ENCODE assay signal across 16 cellular contexts in the genomic region with DNA sequence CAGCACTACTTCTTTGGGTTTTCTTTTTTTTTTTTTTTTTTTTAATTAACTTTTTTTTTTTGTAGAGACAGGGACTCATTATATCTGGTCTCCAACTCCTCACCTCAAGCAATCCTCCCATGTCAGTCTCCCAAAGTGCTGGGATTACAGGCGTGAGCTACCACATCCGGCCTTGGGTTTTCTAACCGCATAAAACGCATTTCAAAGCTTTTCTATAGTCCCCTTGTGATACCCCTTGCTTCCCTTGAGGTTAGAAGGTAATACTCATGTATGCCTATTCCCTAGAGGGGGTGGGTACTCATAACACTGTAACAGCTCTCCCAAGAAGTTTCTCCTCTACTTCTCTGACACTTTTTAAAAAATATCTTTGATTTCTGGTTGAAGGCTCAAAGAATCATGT. TPM values are rescaled to one million over a fixed set of nuclear protein-coding genes. Genes with fewer than 3 reads are reported as not detected.
A peak's percentile ranks its signal among the peaks of the same experiment; 100 is the strongest.
DNase-seq lines count a peak whose midpoint lies in the region; ATAC-seq and TF ChIP-seq lines count a peak whose summit lies in the region.
"Had no signal": no experiment of that assay in that cellular context is flagged by ENCODE, and none has a peak within 500 bp of the region (broad histone marks: within the 10 kb centered on the region; RNA-seq: fewer than 3 reads in every experiment).

No MANE protein-coding gene starts in this region.

- no peak for ATAC-seq in GM19463 (IDR thresholded peaks at IDR 0.05; ENCODE audit: unreplicated experiment)
- ATAC-seq: HepG2 had no signal

- H2BK15ac ChIP-seq in mesendoderm (replicated peaks; ENCODE audit: low read depth): no peak overlapping the region

- no peak overlapping the region for H3K56ac ChIP-seq in mesendoderm (ENCODE audit: low read length)

- H3K27ac ChIP-seq in BLaER1 treated with 17β-estradiol and CSF1 and Interleukin-3, amounts not matched to agents 10 nM and 100 nM: no peak overlapping the region
- no peak overlapping the region for H3K27ac ChIP-seq in mesendoderm (ENCODE audit: low read depth, low read length)
- no peak overlapping the region for H3K27ac ChIP-seq in vagina
- H3K27ac ChIP-seq: C4-2B, HL-60, KMS-11 had no signal

- no peak overlapping the region for H3K4me3 ChIP-seq in BLaER1 treated with 17β-estradiol and CSF1 and Interleukin-3, amounts not matched to agents 10 nM and 100 nM
- H3K4me3 ChIP-seq in mesendoderm (ENCODE audit: low read length) (no peak overlapping the region), vagina (no peak overlapping the region)
- H3K4me3 ChIP-seq: HAP-1 had no signal

- intact Hi-C loops in vagina (cut with DNase I): no loop called here

- no peaks in the 10 kb centered on the region for H3K79me1 ChIP-seq in mesendoderm (ENCODE audit: low read length)

- no peak overlapping the region for H2AK5ac ChIP-seq in mesendoderm (ENCODE audit: low read length)

- no CpG with 5 or more reads among the region's 4 CpGs for WGBS in mesendoderm (ENCODE audit: extremely low coverage, insufficient coverage, low lambda C conversion rate)

- peak; percentile 21 for DNase-seq in HT1080 (ENCODE audit: low read depth)
- DNase-seq in SK-MEL-5 (ENCODE audit: low read depth, low spot score): peak; percentile 15
- peak; percentile 52 for DNase-seq in mesendoderm
- no peak for DNase-seq in activated CD4-positive, alpha-beta T cell treated with anti-CD3 and anti-CD28 coated beads, Interleukin-2, amount 50 U/mL, for 4 hours
- DNase-seq in vagina (ENCODE audit: extremely low spot score in 2 of 2): no peak
- DNase-seq: CD4-positive, alpha-beta T cell; DMS153; DMS79; GF-D8 had no signal

- H4K20me1 ChIP-seq in BLaER1 treated with 17β-estradiol and CSF1 and Interleukin-3, amounts not matched to agents 10 nM and 100 nM: no peaks in the 10 kb centered on the region

- no peaks in the 10 kb centered on the region for H3K79me2 ChIP-seq in mesendoderm (ENCODE audit: control insufficient read depth, insufficient read depth, low read length)

- H2BK5ac ChIP-seq in mesendoderm (ENCODE audit: low read length): no peak overlapping the region

- no peak overlapping the region for H4K8ac ChIP-seq in mesendoderm (ENCODE audit: low read depth, low read length)

- H3K9ac ChIP-seq in BLaER1 treated with 17β-estradiol and CSF1 and Interleukin-3, amounts not matched to agents 10 nM and 100 nM: no peak overlapping the region
- no peak overlapping the region for H3K9ac ChIP-seq in mesendoderm (ENCODE audit: low read length)
- H3K9ac ChIP-seq: KMS-11 had no signal

- no peak for TF ChIP-seq POLR2A in vagina (IDR thresholded peaks at IDR 0.05)

- H3K27me3 ChIP-seq in BLaER1 treated with 17β-estradiol and CSF1 and Interleukin-3, amounts not matched to agents 10 nM and 100 nM: no peaks in the 10 kb centered on the region
- H3K27me3 ChIP-seq in mesendoderm (ENCODE audit: insufficient read depth, low read length, poor library complexity) (no peaks in the 10 kb centered on the region), vagina (no peaks in the 10 kb centered on the region)

- no peak overlapping the region for H3K23ac ChIP-seq in mesendoderm (ENCODE audit: low read length)

- H3K4me1 ChIP-seq in BLaER1 treated with 17β-estradiol and CSF1 and Interleukin-3, amounts not matched to agents 10 nM and 100 nM: peaks cover 0 to 6% (median 4%) of the 10 kb centered on the region in 10 experiments; a peak in 9 of 20 replicates
- H3K4me1 ChIP-seq in mesendoderm (ENCODE audit: control insufficient read depth, low read depth, low read length): peaks cover 2% of the 10 kb centered on the region
- H3K4me1 ChIP-seq in vagina: no peaks in the 10 kb centered on the region
- H3K4me1 ChIP-seq: HAP-1 had no signal

- H3K36me3 ChIP-seq in BLaER1 treated with 17β-estradiol and CSF1 and Interleukin-3, amounts not matched to agents 10 nM and 100 nM: no peaks in the 10 kb centered on the region
- H3K36me3 ChIP-seq in mesendoderm (ENCODE audit: control insufficient read depth, insufficient read depth, low read length) (no peaks in the 10 kb centered on the region), vagina (no peaks in the 10 kb centered on the region)
- H3K36me3 ChIP-seq: HAP-1 had no signal

- peak overlapping the region in 7 of 11 experiments; percentile 15 to 35 (median 18); a peak in 8 of 22 replicates for H3K4me2 ChIP-seq in BLaER1 treated with 17β-estradiol and CSF1 and Interleukin-3, amounts not matched to agents 10 nM and 100 nM
- H3K4me2 ChIP-seq in mesendoderm (ENCODE audit: low read length): no peak overlapping the region
- H3K4me2 ChIP-seq: KMS-11 had no signal

- H2BK120ac ChIP-seq in mesendoderm (ENCODE audit: low read depth, low read length): no peak overlapping the region

- in situ Hi-C loops in SK-MEL-5 (cut with HindIII; ENCODE audit: low pct_unique_long_range_greater_than_20kb, low sequenced_read_pairs): no loop called here

- no peak overlapping the region for H3K4ac ChIP-seq in mesendoderm (ENCODE audit: low read depth, low read length)

- no peak overlapping the region for H3K18ac ChIP-seq in mesendoderm (ENCODE audit: low read length)

- H4K5ac ChIP-seq in mesendoderm (ENCODE audit: low read length): no peak overlapping the region

- TF ChIP-seq CTCF in vagina (IDR thresholded peaks at IDR 0.05): no peak

- no peaks in the 10 kb centered on the region for H3K9me3 ChIP-seq in BLaER1 treated with 17β-estradiol and CSF1 and Interleukin-3, amounts not matched to agents 10 nM and 100 nM (replicated peaks in 1 of 11)
- H3K9me3 ChIP-seq in vagina: no peaks in the 10 kb centered on the region
- H3K9me3 ChIP-seq: HAP-1 had no signal

RNA-seq across cellular contexts. Expression of gene ASCC3, which starts 23.9 kb away (rescaled TPM):
- total RNA-seq in HT1080 (2014; rRNA removed; shearing (Covaris generic)): 56.4 and 57.6 TPM in 2 replicates
- 29.3 and 38.1 TPM in 2 replicates for polyA plus RNA-seq in HT1080 (2015; cell fraction: cytosol; rRNA removed)
- 116 and 129 TPM in 2 replicates for polyA plus RNA-seq in HT1080 (2015; cell fraction: nucleus; rRNA removed)
- 38.9 and 42.9 TPM in 2 replicates for total RNA-seq in SK-MEL-5 (2014; rRNA removed; shearing (Covaris generic))
- polyA plus RNA-seq in SK-MEL-5 (2015; cell fraction: cytosol; rRNA removed): 13.1 and 22.9 TPM in 2 replicates
- polyA plus RNA-seq in SK-MEL-5 (2015; cell fraction: nucleus; rRNA removed): 15.3 and 17.6 TPM in 2 replicates
- 35.2 TPM for polyA plus RNA-seq in mesendoderm (2013, experiment 1 of 2)
- polyA plus RNA-seq in mesendoderm (2013, experiment 2 of 2): 36.0 TPM
- 44.7 TPM for total RNA-seq in vagina

Comparison
In these comparisons a context has a peak if more than half of its experiments do, and no peak if none do; other contexts are left out.
1. DNase-seq: peak in HT1080 (single experiment), SK-MEL-5 (single experiment) and mesendoderm (single experiment); none in activated CD4-positive, alpha-beta T cell treated with anti-CD3 and anti-CD28 coated beads, Interleukin-2, amount 50 U/mL, for 4 hours (0 of 2) and vagina (0 of 2).